ENCODE assay signal across 8 cellular contexts in the genomic region with DNA sequence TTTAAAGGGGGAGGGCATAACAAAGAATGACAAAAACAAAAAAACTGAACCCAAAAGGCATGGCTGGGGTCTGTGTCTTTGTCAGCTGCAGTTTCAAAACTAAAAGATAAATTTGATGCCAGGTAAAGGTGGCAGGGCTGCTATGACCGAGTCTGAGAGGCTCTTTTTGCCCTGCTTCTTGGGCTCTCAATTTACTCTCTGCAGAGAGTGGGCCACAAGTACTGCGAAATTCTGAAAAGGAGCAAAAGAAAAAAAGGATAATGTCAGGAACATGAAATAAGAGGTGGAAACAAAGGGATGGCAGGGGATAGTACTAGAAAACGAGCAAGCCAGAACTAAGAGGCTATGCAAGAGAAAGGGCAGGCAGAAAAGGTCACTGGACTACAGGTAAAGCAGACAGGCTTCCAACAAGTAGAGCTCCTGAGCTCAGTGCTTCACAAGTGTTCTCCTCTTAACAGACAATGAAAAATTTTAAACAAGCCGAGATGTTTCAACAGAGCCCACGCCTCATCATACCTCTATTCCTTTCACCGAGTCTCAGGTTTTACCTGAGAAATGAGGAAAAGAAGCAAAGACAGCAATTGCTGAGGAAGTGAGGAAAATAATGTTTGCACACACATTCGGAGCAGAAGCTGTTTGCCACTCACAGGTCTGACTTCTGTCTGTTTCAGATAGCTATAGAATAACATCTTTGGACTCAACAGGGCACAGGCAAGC. TPM values are rescaled to one million over a fixed set of nuclear protein-coding genes. Genes with fewer than 3 reads are reported as not detected.
DNase-seq lines count a peak whose midpoint lies in the region; ATAC-seq and TF ChIP-seq lines count a peak whose summit lies in the region.

No MANE protein-coding gene starts in this region.

- peak overlapping the region; percentile 44 to 95 (median 78) for H3K4me3 ChIP-seq in heart right ventricle
- peak overlapping the region; percentile 31 for H3K4me3 ChIP-seq in iPS-11a (ENCODE audit: low read depth, low read length)

- no peak for TF ChIP-seq CTCF in heart right ventricle (IDR thresholded peaks at IDR 0.05)

- H3K4me3 Mint-ChIP-seq in activated CD8-positive, alpha-beta T cell treated with anti-CD3 and anti-CD28 coated beads, Interleukin-2, amount 10 ng/mL, durations not matched to agents 7 days and 5 days, result peak overlapping the region; percentile 69
- H3K4me3 Mint-ChIP-seq in stimulated activated naive B cell treated with anti-CD40 and anti-IgM and Interleukin-4, amounts not matched to agents 10 μg/mL and 1 μg/mL and 100 μg/mL, for 72 hours, result peak overlapping the region; percentile 86 to 93

- POLR2A ChIA-PET in activated CD8-positive, alpha-beta T cell treated with anti-CD3 and anti-CD28 coated beads, Interleukin-2, amount 10 ng/mL, durations not matched to agents 7 days and 5 days (lab: Charles Lee), result interaction anchor here (1.2 kb wide), 1 partner anchor 19 kb away, joined by 3 read pairs; no protein-coding TSS in a partner anchor

- no peaks in the 10 kb centered on the region for H3K9me3 Mint-ChIP-seq in activated CD8-positive, alpha-beta T cell treated with anti-CD3 and anti-CD28 coated beads, Interleukin-2, amount 10 ng/mL, durations not matched to agents 7 days and 5 days (ENCODE audit: insufficient read depth)
- H3K9me3 Mint-ChIP-seq in stimulated activated naive B cell treated with anti-CD40 and anti-IgM and Interleukin-4, amounts not matched to agents 10 μg/mL and 1 μg/mL and 100 μg/mL, for 72 hours, result no peaks in the 10 kb centered on the region

- peaks cover 0 to under 1% (median 0%) of the 10 kb centered on the region in 11 donors for H3K9me3 ChIP-seq in heart right ventricle

- intact Hi-C loops in heart right ventricle (cut with DNase I), result loop anchor here in 9 of 10 donors (5.0 to 10.0 kb wide), 20 partner anchors 35 to 758 kb away; no protein-coding TSS in a partner anchor
- intact Hi-C loops in left cardiac atrium (cut with DNase I), result loop anchor here in 1 of 2 donors (10.0 kb wide), 2 partner anchors 128 to 238 kb away; no protein-coding TSS in a partner anchor

- H3K36me3 Mint-ChIP-seq in activated CD8-positive, alpha-beta T cell treated with anti-CD3 and anti-CD28 coated beads, Interleukin-2, amount 10 ng/mL, durations not matched to agents 7 days and 5 days (ENCODE audit: low read depth), result peaks cover 48% of the 10 kb centered on the region
- peaks cover 4 to 15% of the 10 kb centered on the region in 2 donors for H3K36me3 Mint-ChIP-seq in stimulated activated naive B cell treated with anti-CD40 and anti-IgM and Interleukin-4, amounts not matched to agents 10 μg/mL and 1 μg/mL and 100 μg/mL, for 72 hours

- no peak for DNase-seq in heart right ventricle
- DNase-seq in left cardiac atrium, result no peak
- DNase-seq in activated CD8-positive, alpha-beta T cell treated with anti-CD3 and anti-CD28 coated beads, Interleukin-2, amount 10 ng/mL, durations not matched to agents 7 days and 5 days, result no peak
- no peak for DNase-seq in stimulated activated naive B cell treated with anti-CD40 and anti-IgM and Interleukin-4, amounts not matched to agents 10 μg/mL and 1 μg/mL and 100 μg/mL, for 72 hours
- DNase-seq in effector CD8-positive, alpha-beta T cell (lab: John Stamatoyannopoulos, UW), result no peak
- DNase-seq in MV-4-11 (lab: John Stamatoyannopoulos, UW), result no peak

- WGBS in heart right ventricle, 2 donors, result 32 to 35% methylated on average over 7 of the region's 7 CpGs

- peak overlapping the region; percentile 78 for H3K27ac Mint-ChIP-seq in activated CD8-positive, alpha-beta T cell treated with anti-CD3 and anti-CD28 coated beads, Interleukin-2, amount 10 ng/mL, durations not matched to agents 7 days and 5 days
- H3K27ac Mint-ChIP-seq in stimulated activated naive B cell treated with anti-CD40 and anti-IgM and Interleukin-4, amounts not matched to agents 10 μg/mL and 1 μg/mL and 100 μg/mL, for 72 hours, result peak overlapping the region; percentile 97

- CTCF ChIA-PET in activated CD8-positive, alpha-beta T cell treated with anti-CD3 and anti-CD28 coated beads, Interleukin-2, amount 10 ng/mL, durations not matched to agents 7 days and 5 days (lab: Charles Lee), result interaction anchor here (1.0 to 1.5 kb wide), 2 partner anchors 10 to 193 kb away, joined by 3 to 4 read pairs; no protein-coding TSS in a partner anchor

- H3K27ac ChIP-seq in heart right ventricle, result peak overlapping the region; percentile 90 to 97 (median 94)

- H3K27me3 ChIP-seq in heart right ventricle, result peaks cover 0 to 3% (median 0%) of the 10 kb centered on the region in 7 donors

- peaks cover 0 to 5% (median 0%) of the 10 kb centered on the region in 9 donors for H3K36me3 ChIP-seq in heart right ventricle

- no peak for ATAC-seq in heart right ventricle
- no peak for ATAC-seq in left cardiac atrium
- no peak for ATAC-seq in activated CD8-positive, alpha-beta T cell treated with anti-CD3 and anti-CD28 coated beads, Interleukin-2, amount 10 ng/mL, durations not matched to agents 7 days and 5 days
- no peak for ATAC-seq in stimulated activated naive B cell treated with anti-CD40 and anti-IgM and Interleukin-4, amounts not matched to agents 10 μg/mL and 1 μg/mL and 100 μg/mL, for 72 hours (replicated peaks)
- no peak for ATAC-seq in GM19467 (IDR thresholded peaks at IDR 0.05; ENCODE audit: unreplicated experiment)

- H3K4me1 ChIP-seq in heart right ventricle, result peaks cover 8 to 94% (median 88%) of the 10 kb centered on the region in 9 donors

- peaks cover 75% of the 10 kb centered on the region for H3K4me1 Mint-ChIP-seq in activated CD8-positive, alpha-beta T cell treated with anti-CD3 and anti-CD28 coated beads, Interleukin-2, amount 10 ng/mL, durations not matched to agents 7 days and 5 days (ENCODE audit: low read depth)
- peaks cover 22 to 54% of the 10 kb centered on the region in 2 donors for H3K4me1 Mint-ChIP-seq in stimulated activated naive B cell treated with anti-CD40 and anti-IgM and Interleukin-4, amounts not matched to agents 10 μg/mL and 1 μg/mL and 100 μg/mL, for 72 hours

- no peaks in the 10 kb centered on the region for H3K27me3 Mint-ChIP-seq in activated CD8-positive, alpha-beta T cell treated with anti-CD3 and anti-CD28 coated beads, Interleukin-2, amount 10 ng/mL, durations not matched to agents 7 days and 5 days (ENCODE audit: low read depth)
- no peaks in the 10 kb centered on the region for H3K27me3 Mint-ChIP-seq in stimulated activated naive B cell treated with anti-CD40 and anti-IgM and Interleukin-4, amounts not matched to agents 10 μg/mL and 1 μg/mL and 100 μg/mL, for 72 hours

RNA-seq across cellular contexts. Expression of a gene that starts 7.3 kb away (rescaled TPM):
- 10 to 100 TPM; 12.7 to 20.2 (median 15.1) TPM for total RNA-seq in heart right ventricle
- 1 to 10 TPM; 2.2 to 5.6 TPM for polyA plus RNA-seq in heart right ventricle
- 10 to 100 TPM; 13.7 to 15.1 TPM for total RNA-seq in left cardiac atrium
- total RNA-seq in activated CD8-positive, alpha-beta T cell treated with anti-CD3 and anti-CD28 coated beads, Interleukin-2, amount 10 ng/mL, durations not matched to agents 7 days and 5 days, result 1 to 10 TPM; 7.3 to 9.6 TPM

RNA-seq across cellular contexts. Expression of a gene that starts 43.5 kb away (rescaled TPM):
- total RNA-seq in heart right ventricle (10 to 100 TPM; 28.3 to 57.1 (median 39.1) TPM), left cardiac atrium (10 to 100 TPM; 35.6 to 38.1 TPM)
- polyA plus RNA-seq in heart right ventricle, result 1 to 10 TPM; 4.5 to 7.0 TPM
- total RNA-seq in activated CD8-positive, alpha-beta T cell treated with anti-CD3 and anti-CD28 coated beads, Interleukin-2, amount 10 ng/mL, durations not matched to agents 7 days and 5 days, result 10 to 100 TPM; 23.4 to 29.5 TPM
